ENCODE assay signal across 8 cellular contexts in genomic region chr17:1643999-1644492, GRCh38. TPM values are rescaled to one million over a fixed set of nuclear protein-coding genes. Genes with fewer than 3 reads are reported as not detected.
DNase-seq lines count a peak whose midpoint lies in the region; TF ChIP-seq lines count a peak whose summit lies in the region.

No MANE protein-coding gene starts in this region.

- H3K9me3 ChIP-seq in testis = no peaks in the 10 kb centered on the region

- no peaks in the 10 kb centered on the region for H3K36me3 ChIP-seq in testis (ENCODE audit: low read depth, missing control alignments)

- H3K27me3 ChIP-seq in testis = no peaks in the 10 kb centered on the region

- peak overlapping the region; percentile 75 for H3K27ac Mint-ChIP-seq in T-helper 2 cell treated with Interferon-gamma antibody and Interleukin-4, amounts not matched to agents 5 μg/mL and 100 μg/mL, for 36 hours
- H3K27ac Mint-ChIP-seq in activated naive CD8-positive, alpha-beta T cell treated with anti-CD3 and anti-CD28 coated beads for 36 hours = peak overlapping the region; percentile 87

- peaks cover 22% of the 10 kb centered on the region for H3K4me1 Mint-ChIP-seq in T-helper 2 cell treated with Interferon-gamma antibody and Interleukin-4, amounts not matched to agents 5 μg/mL and 100 μg/mL, for 36 hours (ENCODE audit: low read depth)
- H3K4me1 Mint-ChIP-seq in activated naive CD8-positive, alpha-beta T cell treated with anti-CD3 and anti-CD28 coated beads for 36 hours = peaks cover 24% of the 10 kb centered on the region

- 36 to 56% methylated on average over 5 to 9 of the region's 13 CpGs for WGBS in testis, 2 donors

- TF ChIP-seq CTCF in testis (IDR thresholded peaks at IDR 0.05) = no peak

- no peak for DNase-seq in T-helper 2 cell treated with Interferon-gamma antibody and Interleukin-4, amounts not matched to agents 5 μg/mL and 100 μg/mL, for 36 hours (ENCODE audit: low spot score)
- DNase-seq in T-helper 2 cell = no peak
- DNase-seq in activated naive CD8-positive, alpha-beta T cell treated with anti-CD3 and anti-CD28 coated beads for 36 hours = no peak
- peak; percentile 22 for DNase-seq in left kidney (ENCODE audit: low read depth, low spot score)
- no peak for DNase-seq in testis
- DNase-seq in NCI-H524 treated with DMSO at 0.1 percent for 48 hours (lab: John Stamatoyannopoulos, UW) = no peak
- DNase-seq in stimulated activated CD4-positive, alpha-beta T cell treated with anti-CD3 and anti-CD28 coated beads, Interleukin-12 subunit alpha, Interleukin-12 subunit beta, amount 100 ng/mL, for 4 hours = no peak
- DNase-seq in SIG-M5 (lab: John Stamatoyannopoulos, UW) = no peak

- H3K27ac ChIP-seq in testis = no peak overlapping the region

- peaks cover 15% of the 10 kb centered on the region for H3K4me1 ChIP-seq in testis

- no peaks in the 10 kb centered on the region for H3K27me3 Mint-ChIP-seq in T-helper 2 cell treated with Interferon-gamma antibody and Interleukin-4, amounts not matched to agents 5 μg/mL and 100 μg/mL, for 36 hours (ENCODE audit: low read depth)
- no peaks in the 10 kb centered on the region for H3K27me3 Mint-ChIP-seq in activated naive CD8-positive, alpha-beta T cell treated with anti-CD3 and anti-CD28 coated beads for 36 hours

- H3K4me3 ChIP-seq in testis = peak overlapping the region; percentile 20 to 43

- TF ChIP-seq POLR2A in testis (IDR thresholded peaks at IDR 0.05) = no peak

- peaks cover 2% of the 10 kb centered on the region for H3K36me3 Mint-ChIP-seq in T-helper 2 cell treated with Interferon-gamma antibody and Interleukin-4, amounts not matched to agents 5 μg/mL and 100 μg/mL, for 36 hours (ENCODE audit: low read depth)
- H3K36me3 Mint-ChIP-seq in activated naive CD8-positive, alpha-beta T cell treated with anti-CD3 and anti-CD28 coated beads for 36 hours = no peaks in the 10 kb centered on the region

- H3K4me3 Mint-ChIP-seq in T-helper 2 cell treated with Interferon-gamma antibody and Interleukin-4, amounts not matched to agents 5 μg/mL and 100 μg/mL, for 36 hours = peak overlapping the region; percentile 74
- peak overlapping the region; percentile 80 for H3K4me3 Mint-ChIP-seq in activated naive CD8-positive, alpha-beta T cell treated with anti-CD3 and anti-CD28 coated beads for 36 hours

- H3K9me3 Mint-ChIP-seq in T-helper 2 cell treated with Interferon-gamma antibody and Interleukin-4, amounts not matched to agents 5 μg/mL and 100 μg/mL, for 36 hours = no peaks in the 10 kb centered on the region
- no peaks in the 10 kb centered on the region for H3K9me3 Mint-ChIP-seq in activated naive CD8-positive, alpha-beta T cell treated with anti-CD3 and anti-CD28 coated beads for 36 hours

- intact Hi-C loops in testis (cut with DNase I; ENCODE audit: low total_unique reads) = no loop called here

RNA-seq across cellular contexts. Expression of gene SCARF1, which starts 1.5 kb away (rescaled TPM):
- total RNA-seq in activated naive CD8-positive, alpha-beta T cell treated with anti-CD3 and anti-CD28 coated beads for 36 hours = 1 to 10 TPM; 2.5 to 2.6 TPM
- total RNA-seq in testis = 10 to 100 TPM in 1 of 2 donors, 1 to 10 TPM in 1; 9.3 to 11.6 TPM
- polyA plus RNA-seq in testis (ENCODE audit: insufficient read depth, low read depth, low replicate concordance) = 4.7 TPM

RNA-seq across cellular contexts. Expression of gene RILP, which starts 5.6 kb away (rescaled TPM):
- 1 to 10 TPM; 3.2 to 3.4 TPM for total RNA-seq in activated naive CD8-positive, alpha-beta T cell treated with anti-CD3 and anti-CD28 coated beads for 36 hours
- 10 to 100 TPM; 30.6 to 32.5 TPM for total RNA-seq in testis
- polyA plus RNA-seq in testis (ENCODE audit: insufficient read depth, low read depth, low replicate concordance) = 8.4 TPM

RNA-seq across cellular contexts. Expression of gene SLC43A2, which starts 15.4 kb away (rescaled TPM):
- total RNA-seq in activated naive CD8-positive, alpha-beta T cell treated with anti-CD3 and anti-CD28 coated beads for 36 hours = 1 to 10 TPM; 3.7 to 4.6 TPM
- 10 to 100 TPM; 12.4 to 15.7 TPM for total RNA-seq in testis
- polyA plus RNA-seq in testis (ENCODE audit: insufficient read depth, low read depth, low replicate concordance) = 11.7 TPM

RNA-seq across cellular contexts. Expression of gene PRPF8, which starts 40.6 kb away (rescaled TPM):
- 100 to 1,000 TPM; 418 to 428 TPM for total RNA-seq in activated naive CD8-positive, alpha-beta T cell treated with anti-CD3 and anti-CD28 coated beads for 36 hours
- total RNA-seq in testis = 100 to 1,000 TPM; 307 to 325 TPM
- polyA plus RNA-seq in testis (ENCODE audit: insufficient read depth, low read depth, low replicate concordance) = 315 TPM

Comparison
In these comparisons a context has a peak if more than half of its experiments do, and no peak if none do; other contexts are left out.
1. RNA of gene RILP, which starts 5.6 kb away (total RNA-seq): 30.6 to 32.5 TPM in testis; 3.2 to 3.4 TPM in activated naive CD8-positive, alpha-beta T cell treated with anti-CD3 and anti-CD28 coated beads for 36 hours; every median in the first group is over 4 times any median in the second.